Comparison of ENCODE assay signal across 8 cellular contexts in genomic region chr12:50221228-50222008, GRCh38. TPM values are rescaled to one million over a fixed set of nuclear protein-coding genes. Genes with fewer than 3 reads are reported as not detected.
A peak's percentile ranks its signal among the peaks of the same experiment; 100 is the strongest.
DNase-seq lines count a peak whose midpoint lies in the region; ATAC-seq and TF ChIP-seq lines count a peak whose summit lies in the region.

No MANE protein-coding gene starts in this region.

- CTCF ChIA-PET in OCI-LY7 (lab: Charles Lee; ENCODE audit: unreplicated experiment): interaction anchor here (0.6 to 1.6 kb wide), 3 partner anchors 10 to 62 kb away, joined by 3 to 6 read pairs (median 5); partner anchors contain the start of gene LIMA1

- no peak for TF ChIP-seq CTCF in HFFc6 (IDR thresholded peaks at IDR 0.05)
- no peak for TF ChIP-seq CTCF in OCI-LY7 (conservative IDR thresholded peaks at IDR 0.05; ENCODE audit: low read length)
- TF ChIP-seq CTCF in esophagus muscularis mucosa (IDR thresholded peaks at IDR 0.05): no peak
- TF ChIP-seq CTCF in osteoblast (IDR thresholded peaks at IDR 0.05; ENCODE audit: extremely low read depth, low read depth, low read length): no peak

- TSS peak; percentile 73 for BruUV-seq in OCI-LY7 (replicated peaks; lab: Mats Ljungman, UMichigan)

- peaks cover 11% of the 10 kb centered on the region for H3K36me3 Mint-ChIP-seq in HFFc6 (ENCODE audit: low read depth)
- H3K36me3 Mint-ChIP-seq in effector memory CD8-positive, alpha-beta T cell (ENCODE audit: insufficient read depth): peaks cover 3% of the 10 kb centered on the region

- H3K4me2 ChIP-seq in OCI-LY7 (ENCODE audit: low read length) (peak overlapping the region; percentile 74), osteoblast (ENCODE audit: insufficient read depth, low read length) (peak overlapping the region; percentile 78)

- TF ChIP-seq POLR2A in esophagus muscularis mucosa (IDR thresholded peaks at IDR 0.05; ENCODE audit: low read depth): no peak

- H3K36me3 ChIP-seq in OCI-LY7 (ENCODE audit: insufficient read depth, low read length) (peaks cover 7% of the 10 kb centered on the region; the same call in 1 of the 2 replicates), esophagus muscularis mucosa (peaks cover 0 to 6% (median 2%) of the 10 kb centered on the region in 4 donors), osteoblast (ENCODE audit: insufficient read depth, low read length) (peaks cover 29% of the 10 kb centered on the region)

- H2AFZ ChIP-seq in OCI-LY7 (ENCODE audit: low read length) (peak overlapping the region; percentile 83; the same call in 1 of the 2 replicates), osteoblast (ENCODE audit: low read length) (no peak overlapping the region)

- no peak for ATAC-seq in HG03457 (IDR thresholded peaks at IDR 0.05; ENCODE audit: unreplicated experiment)
- ATAC-seq in effector memory CD8-positive, alpha-beta T cell (replicated peaks): no peak

- H3K27me3 Mint-ChIP-seq in HFFc6 (ENCODE audit: insufficient read depth): no peaks in the 10 kb centered on the region
- no peaks in the 10 kb centered on the region for H3K27me3 Mint-ChIP-seq in effector memory CD8-positive, alpha-beta T cell

- H3K4me3 ChIP-seq in OCI-LY7 (ENCODE audit: low read depth, low read length, poor library complexity, severe bottlenecking) (peak overlapping the region; percentile 72), esophagus muscularis mucosa (peak overlapping the region; percentile 48 to 61 (median 56)), osteoblast (ENCODE audit: insufficient read depth, low read length) (peak overlapping the region; percentile 84)

- no peak for TF ChIP-seq EP300 in esophagus muscularis mucosa (IDR thresholded peaks at IDR 0.05)

- H3K79me2 ChIP-seq in OCI-LY7 (ENCODE audit: insufficient read depth, low read depth, low read length) (peaks cover 42% of the 10 kb centered on the region), osteoblast (ENCODE audit: insufficient read depth, low read length) (peaks cover 70% of the 10 kb centered on the region)

- peak overlapping the region; percentile 86 for H3K27ac ChIP-seq in OCI-LY7 (ENCODE audit: low read depth, low read length, poor library complexity, severe bottlenecking)
- peak overlapping the region; percentile 83 to 86 (median 84) for H3K27ac ChIP-seq in esophagus muscularis mucosa (replicated peaks in 1 of 4)
- peak overlapping the region; percentile 85 for H3K27ac ChIP-seq in osteoblast (ENCODE audit: low read depth, low read length)

- peaks cover 28% of the 10 kb centered on the region for H3K4me1 Mint-ChIP-seq in HFFc6 (ENCODE audit: low read depth)
- peaks cover 7 to 25% of the 10 kb centered on the region in 2 donors for H3K4me1 Mint-ChIP-seq in effector memory CD8-positive, alpha-beta T cell (ENCODE audit: low read depth in 2 of 2)

- intact Hi-C loops in OCI-LY7 (cut with micrococcal nuclease; ENCODE audit: unreplicated experiment): loop anchor here (5.0 kb wide), 3 partner anchors 109 to 379 kb away; partner anchors contain the start of genes BCDIN3D, COX14 and LARP4
- intact Hi-C loops in esophagus muscularis mucosa (cut with DNase I): loop anchor here (5.0 kb wide), 2 partner anchors 61 to 181 kb away; partner anchors contain the start of genes LARP4 and LIMA1

- no peaks in the 10 kb centered on the region for H3K9me2 ChIP-seq in OCI-LY7 (ENCODE audit: insufficient read depth, low read length)

- peaks cover 11% of the 10 kb centered on the region; the same call in 1 of the 2 replicates for H3K9me3 Mint-ChIP-seq in HFFc6
- no peaks in the 10 kb centered on the region for H3K9me3 Mint-ChIP-seq in effector memory CD8-positive, alpha-beta T cell

- H3K27ac Mint-ChIP-seq in HFFc6: no peak overlapping the region
- H3K27ac Mint-ChIP-seq in effector memory CD8-positive, alpha-beta T cell: no peak overlapping the region

- no peaks in the 10 kb centered on the region for H3K9me3 ChIP-seq in OCI-LY7 (ENCODE audit: low read length)
- H3K9me3 ChIP-seq in esophagus muscularis mucosa: no peaks in the 10 kb centered on the region
- H3K9me3 ChIP-seq in osteoblast (ENCODE audit: low read depth, low read length): no peaks in the 10 kb centered on the region

- POLR2A ChIA-PET in OCI-LY7 (lab: Charles Lee): interaction anchor here (0.6 to 3.0 kb wide), 12 partner anchors 11 to 137 kb away, joined by 3 to 50 read pairs (median 5); partner anchors contain the start of gene CERS5

- H3K4me1 ChIP-seq in OCI-LY7 (ENCODE audit: insufficient read depth, low read length, poor library complexity, severe bottlenecking): peaks cover 39% of the 10 kb centered on the region
- H3K4me1 ChIP-seq in esophagus muscularis mucosa: peaks cover 12 to 73% (median 65%) of the 10 kb centered on the region in 4 donors
- peaks cover 38% of the 10 kb centered on the region for H3K4me1 ChIP-seq in osteoblast (ENCODE audit: insufficient read depth, low read length)

- DNase-seq in COLO668 (lab: John Stamatoyannopoulos, UW; ENCODE audit: unreplicated experiment) (peak; percentile 10), HFFc6 (peak; percentile 68), OCI-LY7 (ENCODE audit: low spot score) (peak; percentile 67), esophagus muscularis mucosa (ENCODE audit: extremely low spot score) (no peak), osteoblast (ENCODE audit: insufficient read length, low spot score, missing footprints) (peak; percentile 58), NCI-H2196 (lab: John Stamatoyannopoulos, UW; ENCODE audit: unreplicated experiment) (no peak)
- no peak for DNase-seq in effector memory CD8-positive, alpha-beta T cell

- no peak overlapping the region for H3K4me3 Mint-ChIP-seq in HFFc6
- H3K4me3 Mint-ChIP-seq in effector memory CD8-positive, alpha-beta T cell: no peak overlapping the region

- H3K27me3 ChIP-seq in esophagus muscularis mucosa (no peaks in the 10 kb centered on the region), osteoblast (ENCODE audit: insufficient read depth, low read length) (no peaks in the 10 kb centered on the region)

- H4K20me1 ChIP-seq in OCI-LY7 (ENCODE audit: insufficient read depth, low read length): no peaks in the 10 kb centered on the region
- peaks cover 25% of the 10 kb centered on the region for H4K20me1 ChIP-seq in osteoblast (ENCODE audit: insufficient read depth, low read length)

- 7% methylated on average over 9 of the region's 9 CpGs for WGBS in esophagus muscularis mucosa

RNA-seq across cellular contexts. Expression of gene CERS5, which starts 54.2 kb away (rescaled TPM):
- total RNA-seq in HFFc6 (2021; fragmentation: NEBNext Ultra II Directional; extraction: Animal tissue kit (Norgen Biotek cat#: 25700)): 10 to 100 TPM; 48.0 to 69.3 (median 60.3) TPM
- total RNA-seq in OCI-LY7 (2014; rRNA removed; shearing (Covaris generic)): 27.6 and 28.6 TPM in 2 replicates
- 36.9 and 42.3 TPM in 2 replicates for total RNA-seq in OCI-LY7 (2022)
- total RNA-seq in esophagus muscularis mucosa: 10 to 100 TPM; 23.0 to 33.6 (median 27.5) TPM
- total RNA-seq in osteoblast: 30.9 and 33.7 TPM in 2 replicates

Comparison
In these comparisons a context has a peak if more than half of its experiments do, and no peak if none do; other contexts are left out.
1. DNase-seq: peak in COLO668 (single experiment), HFFc6 (single experiment), OCI-LY7 (single experiment) and osteoblast (single experiment); none in esophagus muscularis mucosa (single experiment), NCI-H2196 (single experiment) and effector memory CD8-positive, alpha-beta T cell (0 of 3).
2. Peak in every context shown above with its lines, with median percentiles within 50 percentile points of each other: H3K27ac ChIP-seq and H3K4me3 ChIP-seq.